1 cellular context compared by ENCODE assay signal in the genomic region with DNA sequence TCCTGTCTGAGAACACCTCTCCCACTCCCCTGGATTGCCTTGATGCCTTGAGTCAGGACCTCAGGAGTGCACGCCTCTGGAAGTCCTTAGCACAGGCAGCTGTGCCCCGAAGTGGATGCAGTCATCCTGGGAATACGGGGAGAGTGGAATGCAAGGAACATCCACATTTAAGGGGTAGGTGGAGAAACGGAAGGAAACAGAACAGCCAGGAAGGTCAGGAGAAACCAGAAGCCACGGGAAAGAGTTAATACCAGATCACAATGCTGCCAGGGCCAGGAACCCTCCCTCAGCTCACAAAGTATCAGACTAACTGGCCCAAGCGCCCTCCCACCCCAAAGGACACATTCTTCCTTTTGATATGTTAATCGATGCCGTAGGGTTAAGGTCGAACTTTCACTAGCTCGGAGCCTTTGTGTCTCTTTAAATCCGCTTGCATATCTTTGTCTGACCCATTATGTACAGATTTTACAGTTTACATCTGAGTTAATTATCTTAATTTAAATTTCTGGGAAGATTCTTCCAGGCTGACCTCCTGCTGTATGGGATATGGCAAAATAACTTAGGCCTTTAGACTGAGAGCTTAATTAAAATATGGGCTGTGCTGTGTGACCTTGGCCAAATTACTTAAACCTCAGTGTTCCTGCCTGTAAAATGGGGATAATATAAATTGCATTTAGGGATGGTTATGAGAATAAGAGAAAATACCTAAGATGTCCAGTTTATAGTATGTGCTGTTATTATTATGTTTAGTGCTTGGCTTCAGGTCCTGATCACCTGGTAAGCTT.
TF ChIP-seq lines count a peak whose summit lies in the region.

No MANE protein-coding gene starts in this region.

TF ChIP-seq in WTC11, 78 proteins besides CTCF, POLR2A, EP300 and RAD21 (continued from another document and continues in another):
- TF ChIP-seq, protein P1, sequence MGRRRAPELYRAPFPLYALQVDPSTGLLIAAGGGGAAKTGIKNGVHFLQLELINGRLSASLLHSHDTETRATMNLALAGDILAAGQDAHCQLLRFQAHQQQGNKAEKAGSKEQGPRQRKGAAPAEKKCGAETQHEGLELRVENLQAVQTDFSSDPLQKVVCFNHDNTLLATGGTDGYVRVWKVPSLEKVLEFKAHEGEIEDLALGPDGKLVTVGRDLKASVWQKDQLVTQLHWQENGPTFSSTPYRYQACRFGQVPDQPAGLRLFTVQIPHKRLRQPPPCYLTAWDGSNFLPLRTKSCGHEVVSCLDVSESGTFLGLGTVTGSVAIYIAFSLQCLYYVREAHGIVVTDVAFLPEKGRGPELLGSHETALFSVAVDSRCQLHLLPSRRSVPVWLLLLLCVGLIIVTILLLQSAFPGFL (CRISPR knock-in tag; IDR thresholded peaks at IDR 0.05; ENCODE audit: borderline replicate concordance), result no peak
- no peak for TF ChIP-seq CREM (CRISPR knock-in tag; IDR thresholded peaks at IDR 0.05)
- TF ChIP-seq CBFB (CRISPR knock-in tag; IDR thresholded peaks at IDR 0.05; ENCODE audit: low read depth), result no peak
- no peak for TF ChIP-seq PRRX2 (CRISPR knock-in tag; IDR thresholded peaks at IDR 0.05)
- no peak for TF ChIP-seq SP1 (CRISPR knock-in tag; conservative IDR thresholded peaks at IDR 0.05)
- 0 out of 2 replicates have a peak, but pooled peaks have one; percentile 13 for TF ChIP-seq ZNF671 (CRISPR knock-in tag; IDR thresholded peaks at IDR 0.05)
- TF ChIP-seq, protein P2, sequence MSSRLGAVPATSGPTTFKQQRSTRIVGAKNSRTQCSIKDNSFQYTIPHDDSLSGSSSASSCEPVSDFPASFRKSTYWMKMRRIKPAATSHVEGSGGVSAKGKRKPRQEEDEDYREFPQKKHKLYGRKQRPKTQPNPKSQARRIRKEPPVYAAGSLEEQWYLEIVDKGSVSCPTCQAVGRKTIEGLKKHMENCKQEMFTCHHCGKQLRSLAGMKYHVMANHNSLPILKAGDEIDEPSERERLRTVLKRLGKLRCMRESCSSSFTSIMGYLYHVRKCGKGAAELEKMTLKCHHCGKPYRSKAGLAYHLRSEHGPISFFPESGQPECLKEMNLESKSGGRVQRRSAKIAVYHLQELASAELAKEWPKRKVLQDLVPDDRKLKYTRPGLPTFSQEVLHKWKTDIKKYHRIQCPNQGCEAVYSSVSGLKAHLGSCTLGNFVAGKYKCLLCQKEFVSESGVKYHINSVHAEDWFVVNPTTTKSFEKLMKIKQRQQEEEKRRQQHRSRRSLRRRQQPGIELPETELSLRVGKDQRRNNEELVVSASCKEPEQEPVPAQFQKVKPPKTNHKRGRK (CRISPR knock-in tag; IDR thresholded peaks at IDR 0.05; ENCODE audit: borderline replicate concordance), result no peak
- TF ChIP-seq SMAD4 (CRISPR knock-in tag; IDR thresholded peaks at IDR 0.05), result no peak
- TF ChIP-seq, protein P3, sequence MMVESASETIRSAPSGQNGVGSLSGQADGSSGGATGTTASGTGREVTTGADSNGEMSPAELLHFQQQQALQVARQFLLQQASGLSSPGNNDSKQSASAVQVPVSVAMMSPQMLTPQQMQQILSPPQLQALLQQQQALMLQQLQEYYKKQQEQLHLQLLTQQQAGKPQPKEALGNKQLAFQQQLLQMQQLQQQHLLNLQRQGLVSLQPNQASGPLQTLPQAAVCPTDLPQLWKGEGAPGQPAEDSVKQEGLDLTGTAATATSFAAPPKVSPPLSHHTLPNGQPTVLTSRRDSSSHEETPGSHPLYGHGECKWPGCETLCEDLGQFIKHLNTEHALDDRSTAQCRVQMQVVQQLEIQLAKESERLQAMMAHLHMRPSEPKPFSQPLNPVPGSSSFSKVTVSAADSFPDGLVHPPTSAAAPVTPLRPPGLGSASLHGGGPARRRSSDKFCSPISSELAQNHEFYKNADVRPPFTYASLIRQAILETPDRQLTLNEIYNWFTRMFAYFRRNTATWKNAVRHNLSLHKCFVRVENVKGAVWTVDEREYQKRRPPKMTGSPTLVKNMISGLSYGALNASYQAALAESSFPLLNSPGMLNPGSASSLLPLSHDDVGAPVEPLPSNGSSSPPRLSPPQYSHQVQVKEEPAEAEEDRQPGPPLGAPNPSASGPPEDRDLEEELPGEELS (CRISPR knock-in tag; IDR thresholded peaks at IDR 0.05), result no peak
- TF ChIP-seq, protein P4, sequence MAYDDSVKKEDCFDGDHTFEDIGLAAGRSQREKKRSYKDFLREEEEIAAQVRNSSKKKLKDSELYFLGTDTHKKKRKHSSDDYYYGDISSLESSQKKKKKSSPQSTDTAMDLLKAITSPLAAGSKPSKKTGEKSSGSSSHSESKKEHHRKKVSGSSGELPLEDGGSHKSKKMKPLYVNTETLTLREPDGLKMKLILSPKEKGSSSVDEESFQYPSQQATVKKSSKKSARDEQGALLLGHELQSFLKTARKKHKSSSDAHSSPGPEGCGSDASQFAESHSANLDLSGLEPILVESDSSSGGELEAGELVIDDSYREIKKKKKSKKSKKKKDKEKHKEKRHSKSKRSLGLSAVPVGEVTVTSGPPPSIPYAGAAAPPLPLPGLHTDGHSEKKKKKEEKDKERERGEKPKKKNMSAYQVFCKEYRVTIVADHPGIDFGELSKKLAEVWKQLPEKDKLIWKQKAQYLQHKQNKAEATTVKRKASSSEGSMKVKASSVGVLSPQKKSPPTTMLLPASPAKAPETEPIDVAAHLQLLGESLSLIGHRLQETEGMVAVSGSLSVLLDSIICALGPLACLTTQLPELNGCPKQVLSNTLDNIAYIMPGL (CRISPR knock-in tag; IDR thresholded peaks at IDR 0.05), result no peak
- TF ChIP-seq, protein P5, sequence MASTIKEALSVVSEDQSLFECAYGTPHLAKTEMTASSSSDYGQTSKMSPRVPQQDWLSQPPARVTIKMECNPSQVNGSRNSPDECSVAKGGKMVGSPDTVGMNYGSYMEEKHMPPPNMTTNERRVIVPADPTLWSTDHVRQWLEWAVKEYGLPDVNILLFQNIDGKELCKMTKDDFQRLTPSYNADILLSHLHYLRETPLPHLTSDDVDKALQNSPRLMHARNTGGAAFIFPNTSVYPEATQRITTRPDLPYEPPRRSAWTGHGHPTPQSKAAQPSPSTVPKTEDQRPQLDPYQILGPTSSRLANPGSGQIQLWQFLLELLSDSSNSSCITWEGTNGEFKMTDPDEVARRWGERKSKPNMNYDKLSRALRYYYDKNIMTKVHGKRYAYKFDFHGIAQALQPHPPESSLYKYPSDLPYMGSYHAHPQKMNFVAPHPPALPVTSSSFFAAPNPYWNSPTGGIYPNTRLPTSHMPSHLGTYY (CRISPR knock-in tag; IDR thresholded peaks at IDR 0.05), result peak; percentile 55; the same call in 1 of the 2 replicates
- TF ChIP-seq ZNF263 (CRISPR knock-in tag; IDR thresholded peaks at IDR 0.05; ENCODE audit: low read depth), result no peak
- TF ChIP-seq, protein P6, sequence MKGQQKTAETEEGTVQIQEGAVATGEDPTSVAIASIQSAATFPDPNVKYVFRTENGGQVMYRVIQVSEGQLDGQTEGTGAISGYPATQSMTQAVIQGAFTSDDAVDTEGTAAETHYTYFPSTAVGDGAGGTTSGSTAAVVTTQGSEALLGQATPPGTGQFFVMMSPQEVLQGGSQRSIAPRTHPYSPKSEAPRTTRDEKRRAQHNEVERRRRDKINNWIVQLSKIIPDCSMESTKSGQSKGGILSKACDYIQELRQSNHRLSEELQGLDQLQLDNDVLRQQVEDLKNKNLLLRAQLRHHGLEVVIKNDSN (CRISPR knock-in tag; IDR thresholded peaks at IDR 0.05), result 0 out of 2 replicates have a peak, but pooled peaks have one; percentile 12
- no peak for TF ChIP-seq ZBTB21 (CRISPR knock-in tag; IDR thresholded peaks at IDR 0.05; ENCODE audit: borderline replicate concordance)
- no peak for TF ChIP-seq SMAD3 (CRISPR knock-in tag; IDR thresholded peaks at IDR 0.05; ENCODE audit: borderline replicate concordance)
- TF ChIP-seq, protein P7, sequence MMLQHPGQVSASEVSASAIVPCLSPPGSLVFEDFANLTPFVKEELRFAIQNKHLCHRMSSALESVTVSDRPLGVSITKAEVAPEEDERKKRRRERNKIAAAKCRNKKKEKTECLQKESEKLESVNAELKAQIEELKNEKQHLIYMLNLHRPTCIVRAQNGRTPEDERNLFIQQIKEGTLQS (CRISPR knock-in tag; conservative IDR thresholded peaks at IDR 0.05), result no peak
- peak; percentile 92 for TF ChIP-seq TEAD1 (CRISPR knock-in tag; IDR thresholded peaks at IDR 0.05)
- TF ChIP-seq, protein P8, sequence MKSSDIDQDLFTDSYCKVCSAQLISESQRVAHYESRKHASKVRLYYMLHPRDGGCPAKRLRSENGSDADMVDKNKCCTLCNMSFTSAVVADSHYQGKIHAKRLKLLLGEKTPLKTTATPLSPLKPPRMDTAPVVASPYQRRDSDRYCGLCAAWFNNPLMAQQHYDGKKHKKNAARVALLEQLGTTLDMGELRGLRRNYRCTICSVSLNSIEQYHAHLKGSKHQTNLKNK (CRISPR knock-in tag; IDR thresholded peaks at IDR 0.05), result no peak
- TF ChIP-seq FOXJ3 (CRISPR knock-in tag; IDR thresholded peaks at IDR 0.05; ENCODE audit: borderline replicate concordance), result no peak
- TF ChIP-seq, protein P9, sequence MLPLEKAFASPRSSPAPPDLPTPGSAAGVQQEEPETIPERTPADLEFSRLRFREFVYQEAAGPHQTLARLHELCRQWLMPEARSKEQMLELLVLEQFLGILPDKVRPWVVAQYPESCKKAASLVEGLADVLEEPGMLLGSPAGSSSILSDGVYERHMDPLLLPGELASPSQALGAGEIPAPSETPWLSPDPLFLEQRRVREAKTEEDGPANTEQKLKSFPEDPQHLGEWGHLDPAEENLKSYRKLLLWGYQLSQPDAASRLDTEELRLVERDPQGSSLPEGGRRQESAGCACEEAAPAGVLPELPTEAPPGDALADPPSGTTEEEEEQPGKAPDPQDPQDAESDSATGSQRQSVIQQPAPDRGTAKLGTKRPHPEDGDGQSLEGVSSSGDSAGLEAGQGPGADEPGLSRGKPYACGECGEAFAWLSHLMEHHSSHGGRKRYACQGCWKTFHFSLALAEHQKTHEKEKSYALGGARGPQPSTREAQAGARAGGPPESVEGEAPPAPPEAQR (CRISPR knock-in tag; IDR thresholded peaks at IDR 0.05), result no peak
- TF ChIP-seq, protein P10, sequence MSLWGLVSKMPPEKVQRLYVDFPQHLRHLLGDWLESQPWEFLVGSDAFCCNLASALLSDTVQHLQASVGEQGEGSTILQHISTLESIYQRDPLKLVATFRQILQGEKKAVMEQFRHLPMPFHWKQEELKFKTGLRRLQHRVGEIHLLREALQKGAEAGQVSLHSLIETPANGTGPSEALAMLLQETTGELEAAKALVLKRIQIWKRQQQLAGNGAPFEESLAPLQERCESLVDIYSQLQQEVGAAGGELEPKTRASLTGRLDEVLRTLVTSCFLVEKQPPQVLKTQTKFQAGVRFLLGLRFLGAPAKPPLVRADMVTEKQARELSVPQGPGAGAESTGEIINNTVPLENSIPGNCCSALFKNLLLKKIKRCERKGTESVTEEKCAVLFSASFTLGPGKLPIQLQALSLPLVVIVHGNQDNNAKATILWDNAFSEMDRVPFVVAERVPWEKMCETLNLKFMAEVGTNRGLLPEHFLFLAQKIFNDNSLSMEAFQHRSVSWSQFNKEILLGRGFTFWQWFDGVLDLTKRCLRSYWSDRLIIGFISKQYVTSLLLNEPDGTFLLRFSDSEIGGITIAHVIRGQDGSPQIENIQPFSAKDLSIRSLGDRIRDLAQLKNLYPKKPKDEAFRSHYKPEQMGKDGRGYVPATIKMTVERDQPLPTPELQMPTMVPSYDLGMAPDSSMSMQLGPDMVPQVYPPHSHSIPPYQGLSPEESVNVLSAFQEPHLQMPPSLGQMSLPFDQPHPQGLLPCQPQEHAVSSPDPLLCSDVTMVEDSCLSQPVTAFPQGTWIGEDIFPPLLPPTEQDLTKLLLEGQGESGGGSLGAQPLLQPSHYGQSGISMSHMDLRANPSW (CRISPR knock-in tag; conservative IDR thresholded peaks at IDR 0.05; ENCODE audit: low read depth), result no peak
- TF ChIP-seq, protein P11, sequence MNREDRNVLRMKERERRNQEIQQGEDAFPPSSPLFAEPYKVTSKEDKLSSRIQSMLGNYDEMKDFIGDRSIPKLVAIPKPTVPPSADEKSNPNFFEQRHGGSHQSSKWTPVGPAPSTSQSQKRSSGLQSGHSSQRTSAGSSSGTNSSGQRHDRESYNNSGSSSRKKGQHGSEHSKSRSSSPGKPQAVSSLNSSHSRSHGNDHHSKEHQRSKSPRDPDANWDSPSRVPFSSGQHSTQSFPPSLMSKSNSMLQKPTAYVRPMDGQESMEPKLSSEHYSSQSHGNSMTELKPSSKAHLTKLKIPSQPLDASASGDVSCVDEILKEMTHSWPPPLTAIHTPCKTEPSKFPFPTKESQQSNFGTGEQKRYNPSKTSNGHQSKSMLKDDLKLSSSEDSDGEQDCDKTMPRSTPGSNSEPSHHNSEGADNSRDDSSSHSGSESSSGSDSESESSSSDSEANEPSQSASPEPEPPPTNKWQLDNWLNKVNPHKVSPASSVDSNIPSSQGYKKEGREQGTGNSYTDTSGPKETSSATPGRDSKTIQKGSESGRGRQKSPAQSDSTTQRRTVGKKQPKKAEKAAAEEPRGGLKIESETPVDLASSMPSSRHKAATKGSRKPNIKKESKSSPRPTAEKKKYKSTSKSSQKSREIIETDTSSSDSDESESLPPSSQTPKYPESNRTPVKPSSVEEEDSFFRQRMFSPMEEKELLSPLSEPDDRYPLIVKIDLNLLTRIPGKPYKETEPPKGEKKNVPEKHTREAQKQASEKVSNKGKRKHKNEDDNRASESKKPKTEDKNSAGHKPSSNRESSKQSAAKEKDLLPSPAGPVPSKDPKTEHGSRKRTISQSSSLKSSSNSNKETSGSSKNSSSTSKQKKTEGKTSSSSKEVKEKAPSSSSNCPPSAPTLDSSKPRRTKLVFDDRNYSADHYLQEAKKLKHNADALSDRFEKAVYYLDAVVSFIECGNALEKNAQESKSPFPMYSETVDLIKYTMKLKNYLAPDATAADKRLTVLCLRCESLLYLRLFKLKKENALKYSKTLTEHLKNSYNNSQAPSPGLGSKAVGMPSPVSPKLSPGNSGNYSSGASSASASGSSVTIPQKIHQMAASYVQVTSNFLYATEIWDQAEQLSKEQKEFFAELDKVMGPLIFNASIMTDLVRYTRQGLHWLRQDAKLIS (CRISPR knock-in tag; IDR thresholded peaks at IDR 0.05; ENCODE audit: borderline replicate concordance), result no peak
- TF ChIP-seq ESRRA (CRISPR knock-in tag; IDR thresholded peaks at IDR 0.05; ENCODE audit: borderline replicate concordance), result peak; percentile 95; the same call in 1 of the 2 replicates
- TF ChIP-seq, protein P12, sequence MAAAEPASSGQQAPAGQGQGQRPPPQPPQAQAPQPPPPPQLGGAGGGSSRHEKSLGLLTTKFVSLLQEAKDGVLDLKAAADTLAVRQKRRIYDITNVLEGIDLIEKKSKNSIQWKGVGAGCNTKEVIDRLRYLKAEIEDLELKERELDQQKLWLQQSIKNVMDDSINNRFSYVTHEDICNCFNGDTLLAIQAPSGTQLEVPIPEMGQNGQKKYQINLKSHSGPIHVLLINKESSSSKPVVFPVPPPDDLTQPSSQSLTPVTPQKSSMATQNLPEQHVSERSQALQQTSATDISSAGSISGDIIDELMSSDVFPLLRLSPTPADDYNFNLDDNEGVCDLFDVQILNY (CRISPR knock-in tag; IDR thresholded peaks at IDR 0.05), result no peak
- no peak for TF ChIP-seq RORB (CRISPR knock-in tag; IDR thresholded peaks at IDR 0.05)
- TF ChIP-seq, protein P13, sequence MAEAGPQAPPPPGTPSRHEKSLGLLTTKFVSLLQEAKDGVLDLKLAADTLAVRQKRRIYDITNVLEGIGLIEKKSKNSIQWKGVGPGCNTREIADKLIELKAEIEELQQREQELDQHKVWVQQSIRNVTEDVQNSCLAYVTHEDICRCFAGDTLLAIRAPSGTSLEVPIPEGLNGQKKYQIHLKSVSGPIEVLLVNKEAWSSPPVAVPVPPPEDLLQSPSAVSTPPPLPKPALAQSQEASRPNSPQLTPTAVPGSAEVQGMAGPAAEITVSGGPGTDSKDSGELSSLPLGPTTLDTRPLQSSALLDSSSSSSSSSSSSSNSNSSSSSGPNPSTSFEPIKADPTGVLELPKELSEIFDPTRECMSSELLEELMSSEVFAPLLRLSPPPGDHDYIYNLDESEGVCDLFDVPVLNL (CRISPR knock-in tag; IDR thresholded peaks at IDR 0.05; ENCODE audit: borderline replicate concordance, low read depth), result no peak
- TF ChIP-seq IRF2 (CRISPR knock-in tag; IDR thresholded peaks at IDR 0.05; ENCODE audit: borderline replicate concordance, low read depth), result no peak
- no peak for TF ChIP-seq ETV6 (CRISPR knock-in tag; IDR thresholded peaks at IDR 0.05)
